ENCODE assay signal across 8 cellular contexts in the genomic region with DNA sequence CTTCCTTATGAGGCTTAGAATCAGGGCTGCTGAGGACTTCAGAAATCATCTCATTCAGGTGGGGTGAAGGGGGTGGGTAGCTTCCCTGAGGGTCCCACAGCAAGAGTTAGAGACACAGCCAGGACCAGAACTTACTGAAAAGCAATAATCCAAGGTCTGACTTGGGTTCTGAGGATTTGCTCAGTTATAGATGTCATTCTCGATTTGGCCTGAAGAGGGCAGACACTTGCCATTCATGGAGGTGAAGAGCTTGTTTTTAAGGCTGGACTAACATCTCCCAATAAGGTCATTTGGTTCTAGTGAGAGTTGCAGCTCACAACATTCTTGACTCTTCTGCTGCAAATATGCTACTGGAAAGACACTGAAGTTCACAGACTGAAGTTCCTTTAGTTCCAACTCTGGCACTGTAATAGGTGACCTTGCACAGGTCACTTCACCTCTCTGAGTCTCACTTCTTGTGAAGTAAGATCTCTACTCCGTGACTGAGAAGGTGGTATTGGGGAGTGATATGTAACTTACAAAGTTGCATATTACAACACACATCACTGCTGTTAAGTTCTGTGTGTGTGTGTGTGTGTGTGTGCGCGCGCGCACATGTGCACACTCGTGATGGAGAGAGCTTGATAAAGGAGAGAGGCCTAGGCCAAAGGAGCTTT.
DNase-seq lines count a peak whose midpoint lies in the region; ATAC-seq and TF ChIP-seq lines count a peak whose summit lies in the region.

No MANE protein-coding gene starts in this region.

- H3K27ac ChIP-seq in HL-60 (replicated peaks) (no peak overlapping the region), brain microvascular endothelial cell (no peak overlapping the region)

- H3K27me3 ChIP-seq in HL-60 (ENCODE audit: insufficient read depth, poor library complexity, severe bottlenecking) (no peaks in the 10 kb centered on the region), brain microvascular endothelial cell (replicated peaks) (no peaks in the 10 kb centered on the region)

- TF ChIP-seq CTCF in HL-60 (IDR thresholded peaks at IDR 0.05; ENCODE audit: insufficient read depth, low read length) (peak; percentile 73), brain microvascular endothelial cell (IDR thresholded peaks at IDR 0.05; ENCODE audit: low read depth, low read length, missing control alignments) (peak; percentile 82)

- in situ Hi-C loops in brain microvascular endothelial cell (cut with HindIII; ENCODE audit: low pct_ligation_motif_present, low sequenced_read_pairs), result no loop called here

- peaks cover 21% of the 10 kb centered on the region for H3K36me3 ChIP-seq in brain microvascular endothelial cell (replicated peaks)

- ATAC-seq in GM21367 (IDR thresholded peaks at IDR 0.05; ENCODE audit: unreplicated experiment), result peak; percentile 76

- no peak overlapping the region for H3K4me3 ChIP-seq in HL-60 (replicated peaks; ENCODE audit: insufficient read depth, low read length)
- no peak overlapping the region for H3K4me3 ChIP-seq in brain microvascular endothelial cell (ENCODE audit: low read depth, low read length)

- DNase-seq in NCI-H524 (lab: John Stamatoyannopoulos, UW) (peak; percentile 37 to 62), NCI-H524 treated with DMSO at 0.1 percent for 48 hours (lab: John Stamatoyannopoulos, UW) (no peak), HL-60 (ENCODE audit: low read depth in 1 of 2, low spot score in 1 of 2) (peak in 1 of 2 experiments; percentile 50), NOMO-1 treated with DMSO at 0.1 percent for 48 hours (lab: John Stamatoyannopoulos, UW; ENCODE audit: unreplicated experiment) (peak; percentile 58), brain microvascular endothelial cell (peak; percentile 75), islet precursor cell (peak; percentile 81)
- peak in 2 of 3 donors; percentile 13 to 14 for DNase-seq in stimulated activated CD4-positive, alpha-beta T cell treated with anti-CD3 and anti-CD28 coated beads, TNF-alpha, amount 100 ng/mL, for 48 hours (ENCODE audit: low read depth in 3 of 3)
